ENCODE assay signal across 8 cellular contexts in genomic region chr10:7484456-7485266, GRCh38.
DNase-seq lines count a peak whose midpoint lies in the region; ATAC-seq and TF ChIP-seq lines count a peak whose summit lies in the region.

No MANE protein-coding gene starts in this region.

- H3K36me3 ChIP-seq in ascending aorta = no peaks in the 10 kb centered on the region

- H3K4me3 ChIP-seq in dorsolateral prefrontal cortex = peak overlapping the region in 55 of 59 donors; percentile 4 to 61 (median 36)
- H3K4me3 ChIP-seq in ascending aorta = no peak overlapping the region

- TF ChIP-seq CTCF in dorsolateral prefrontal cortex (IDR thresholded peaks at IDR 0.05 in 54 of 56, conservative IDR thresholded peaks at IDR 0.05 in 2 of 56; ENCODE audit: low read depth in 1 of 56, partially characterized antibody in 56 of 56) (no peak), ascending aorta (IDR thresholded peaks at IDR 0.05) (no peak)

- peak; percentile 39 for DNase-seq in SIG-M5 (lab: John Stamatoyannopoulos, UW)
- DNase-seq in dorsolateral prefrontal cortex = no peak
- DNase-seq in stimulated activated CD8-positive, alpha-beta memory T cell treated with anti-CD3 and anti-CD28 coated beads, Interleukin-4, amount 100 ng/mL, for 48 hours = peak; percentile 56
- no peak for DNase-seq in ascending aorta (ENCODE audit: low spot score in 2 of 2)
- DNase-seq in foreskin melanocyte = no peak
- no peak for DNase-seq in HPDE6-E6E7 (ENCODE audit: extremely low spot score)

- H3K9me3 ChIP-seq in ascending aorta = no peaks in the 10 kb centered on the region

- H3K27ac ChIP-seq in dorsolateral prefrontal cortex (peak overlapping the region in 17 of 59 donors; percentile 3 to 49 (median 26)), ascending aorta (no peak overlapping the region)

- H3K27me3 ChIP-seq in dorsolateral prefrontal cortex = peaks cover 0 to 20% (median 0%) of the 10 kb centered on the region in 45 donors
- no peaks in the 10 kb centered on the region for H3K27me3 ChIP-seq in ascending aorta

- intact Hi-C loops in dorsolateral prefrontal cortex (cut with DNase I) (no loop called here), ascending aorta (cut with DNase I) (no loop called here)

- H3K4me1 ChIP-seq in ascending aorta = no peaks in the 10 kb centered on the region

- ATAC-seq in GM18867 (IDR thresholded peaks at IDR 0.05; ENCODE audit: unreplicated experiment) (peak; percentile 84), HG02870 (IDR thresholded peaks at IDR 0.05; ENCODE audit: unreplicated experiment) (peak; percentile 78)

Comparison
In these comparisons a context has a peak if more than half of its experiments do, and no peak if none do; other contexts are left out.
1. DNase-seq: peak in SIG-M5 (single experiment) and stimulated activated CD8-positive, alpha-beta memory T cell treated with anti-CD3 and anti-CD28 coated beads, Interleukin-4, amount 100 ng/mL, for 48 hours (single experiment); none in dorsolateral prefrontal cortex (0 of 10), ascending aorta (0 of 2), foreskin melanocyte (single experiment) and HPDE6-E6E7 (single experiment).
2. H3K4me3 ChIP-seq: peak in dorsolateral prefrontal cortex (55 of 59); none in ascending aorta (0 of 2).